18 cellular contexts compared by ENCODE assay signal in genomic region chr9:128201441-128202369, GRCh38. TPM values are rescaled to one million over a fixed set of nuclear protein-coding genes. Genes with fewer than 3 reads are reported as not detected.
A peak's percentile ranks its signal among the peaks of the same experiment; 100 is the strongest.
DNase-seq lines count a peak whose midpoint lies in the region; ATAC-seq, FAIRE-seq and TF ChIP-seq lines count a peak whose summit lies in the region.
"Had no signal": no experiment of that assay in that cellular context is flagged by ENCODE, and none has a peak within 500 bp of the region (broad histone marks: within the 10 kb centered on the region; RNA-seq: fewer than 3 reads in every experiment).

No MANE protein-coding gene starts in this region.

- H3K27ac Mint-ChIP-seq in T-helper 17 cell: no peak overlapping the region
- H3K27ac Mint-ChIP-seq: activated CD4-positive, alpha-beta memory T cell treated with anti-CD3 and anti-CD28 coated beads, Interleukin-2, amount 10 ng/mL, durations not matched to agents 7 days and 5 days had no signal

- TF ChIP-seq POLR2A in endothelial cell of umbilical vein (IDR thresholded peaks at IDR 0.05; ENCODE audit: low read depth, low read length): no peak

- 85% methylated on average over 13 of the region's 13 CpGs for WGBS in right cardiac atrium

- H3K27me3 ChIP-seq in right cardiac atrium (ENCODE audit: control insufficient read depth, insufficient read depth) (no peaks in the 10 kb centered on the region), endothelial cell of umbilical vein (ENCODE audit: control insufficient read depth in 2 of 2, insufficient read depth in 2 of 2, low read length in 2 of 2) (peaks cover 9 to 10% of the 10 kb centered on the region in 2 experiments), Karpas-422 (ENCODE audit: low read length) (no peaks in the 10 kb centered on the region)
- H3K27me3 ChIP-seq: ovary had no signal

- no peaks in the 10 kb centered on the region for H3K9me1 ChIP-seq in endothelial cell of umbilical vein (replicated peaks; ENCODE audit: control insufficient read depth, extremely low read depth, insufficient read depth, low read length)

- POLR2A ChIA-PET in endothelial cell of umbilical vein (lab: Charles Lee): no interaction called here

- H3K4me3 Mint-ChIP-seq in T-helper 17 cell: peak overlapping the region; percentile 7
- H3K4me3 Mint-ChIP-seq: activated CD4-positive, alpha-beta memory T cell treated with anti-CD3 and anti-CD28 coated beads, Interleukin-2, amount 10 ng/mL, durations not matched to agents 7 days and 5 days had no signal

- peak in 2 of 3 donors; percentile 19 to 37 for DNase-seq in right cardiac atrium
- DNase-seq in Right ventricle myocardium superior: no peak
- no peak for DNase-seq in T-helper 17 cell
- no peak for DNase-seq in endothelial cell of umbilical vein (ENCODE audit: low read depth, low spot score)
- DNase-seq in smooth muscle cell of the brain vasculature (ENCODE audit: low read depth, low spot score): peak; percentile 72
- no peak for DNase-seq in GM19239 (ENCODE audit: insufficient read length, low spot score)
- DNase-seq in Karpas-422: no peak
- DNase-seq: activated CD4-positive, alpha-beta memory T cell treated with anti-CD3 and anti-CD28 coated beads, Interleukin-2, amount 10 ng/mL, durations not matched to agents 7 days and 5 days; central memory CD4-positive, alpha-beta T cell; islet precursor cell; NCI-H226; ovary; stimulated activated CD4-positive, alpha-beta T cell treated with anti-CD3 and anti-CD28 coated beads, Interleukin-12 subunit alpha, Interleukin-12 subunit beta, amount 100 ng/mL, for 4 hours; substantia nigra had no signal

- BruUV-seq in endothelial cell of umbilical vein (replicated peaks; lab: Mats Ljungman, UMichigan): no TSS peak

- no peaks in the 10 kb centered on the region for H3K79me2 ChIP-seq in endothelial cell of umbilical vein (ENCODE audit: control insufficient read depth, insufficient read depth, low read length)
- no peaks in the 10 kb centered on the region for H3K79me2 ChIP-seq in Karpas-422 (ENCODE audit: low read length)

- peaks cover 14% of the 10 kb centered on the region for H3K27me3 Mint-ChIP-seq in T-helper 17 cell

- no peaks in the 10 kb centered on the region for H4K20me1 ChIP-seq in endothelial cell of umbilical vein (replicated peaks; ENCODE audit: control insufficient read depth, extremely low read depth, insufficient read depth, low read length)
- no peaks in the 10 kb centered on the region for H4K20me1 ChIP-seq in Karpas-422 (ENCODE audit: insufficient read depth, low read depth, low read length)

- no peaks in the 10 kb centered on the region for H3K9me2 ChIP-seq in Karpas-422 (replicated peaks; ENCODE audit: insufficient read depth, low read length)

- no peak overlapping the region for H3K4me3 ChIP-seq in right cardiac atrium (ENCODE audit: low read length)
- H3K4me3 ChIP-seq in endothelial cell of umbilical vein (replicated peaks in 1 of 3; ENCODE audit: insufficient read depth in 1 of 3, low read depth in 1 of 3, low read length in 3 of 3): no peak overlapping the region
- H3K4me3 ChIP-seq in Karpas-422 (ENCODE audit: low read length): no peak overlapping the region
- H3K4me3 ChIP-seq: ovary had no signal

- dilution Hi-C loops in endothelial cell of umbilical vein (cut with MboI; ENCODE audit: extremely low pct_ligation_motif_present, low sequenced_read_pairs): no loop called here

- no peaks in the 10 kb centered on the region for H3K9me3 ChIP-seq in right cardiac atrium (ENCODE audit: control insufficient read depth, low read length)
- H3K9me3 ChIP-seq in T-helper 17 cell (ENCODE audit: control insufficient read depth, low read length, poor library complexity, severe bottlenecking): no peaks in the 10 kb centered on the region
- no peaks in the 10 kb centered on the region for H3K9me3 ChIP-seq in endothelial cell of umbilical vein (replicated peaks; ENCODE audit: control insufficient read depth, insufficient read depth, low read length)
- H3K9me3 ChIP-seq in Karpas-422 (ENCODE audit: low read length): no peaks in the 10 kb centered on the region
- H3K9me3 ChIP-seq: ovary had no signal

- intact Hi-C loops in right cardiac atrium (cut with DNase I) (no loop called here), Right ventricle myocardium superior (cut with DNase I) (no loop called here), endothelial cell of umbilical vein (cut with micrococcal nuclease) (loop anchor here (2.0 kb wide), 1 partner anchor 49 kb away; no protein-coding TSS in a partner anchor)

- H3K4me2 ChIP-seq in endothelial cell of umbilical vein (ENCODE audit: insufficient read depth, low read length) (no peak overlapping the region), Karpas-422 (ENCODE audit: low read depth, low read length, poor library complexity, severe bottlenecking) (no peak overlapping the region)

- H3K36me3 ChIP-seq in endothelial cell of umbilical vein (ENCODE audit: control insufficient read depth in 2 of 2, extremely low read depth in 1 of 2, insufficient read depth in 2 of 2, low read length in 2 of 2) (no peaks in the 10 kb centered on the region), Karpas-422 (ENCODE audit: insufficient read depth, low read length) (no peaks in the 10 kb centered on the region)
- H3K36me3 ChIP-seq: ovary had no signal

- no peak for ATAC-seq in right cardiac atrium
- no peak for ATAC-seq in Right ventricle myocardium superior (ENCODE audit: poor library complexity)
- ATAC-seq in T-helper 17 cell: no peak
- no peak for ATAC-seq in HG03439 (IDR thresholded peaks at IDR 0.05; ENCODE audit: unreplicated experiment)
- ATAC-seq: SK-N-SH treated with all-trans-retinoic acid at 6 μM for 48 hours had no signal

- H3K36me3 Mint-ChIP-seq in T-helper 17 cell (ENCODE audit: low read depth): no peaks in the 10 kb centered on the region

- TF ChIP-seq CTCF in endothelial cell of umbilical vein (IDR thresholded peaks at IDR 0.05; ENCODE audit: extremely low read depth in 1 of 2, insufficient read depth in 1 of 2, low read depth in 1 of 2, low read length in 2 of 2): no peak

- H2AFZ ChIP-seq in endothelial cell of umbilical vein (ENCODE audit: low read depth, low read length): peak overlapping the region; percentile 55
- no peak overlapping the region for H2AFZ ChIP-seq in Karpas-422 (ENCODE audit: low read length)

- H3K4me1 Mint-ChIP-seq in T-helper 17 cell: peaks cover 9% of the 10 kb centered on the region

- CTCF ChIA-PET in endothelial cell of umbilical vein (lab: Charles Lee): interaction anchor here (0.7 to 1.3 kb wide), 3 partner anchors 9 to 18 kb away, joined by 3 to 6 read pairs (median 3); partner anchors contain the start of gene CIZ1

- FAIRE-seq in endothelial cell of umbilical vein (lab: Jason Lieb, UNC): no peak
- no peak for FAIRE-seq in GM19239 (lab: Jason Lieb, UNC)

- H3K27ac ChIP-seq in right cardiac atrium (ENCODE audit: low read length) (no peak overlapping the region), endothelial cell of umbilical vein (ENCODE audit: insufficient read depth, low read depth, low read length) (no peak overlapping the region), Karpas-422 (ENCODE audit: low read length) (no peak overlapping the region)
- H3K27ac ChIP-seq: ovary had no signal

- H3K9ac ChIP-seq in endothelial cell of umbilical vein (replicated peaks; ENCODE audit: extremely low read depth, insufficient read depth, low read length) (no peak overlapping the region), Karpas-422 (ENCODE audit: low read length) (no peak overlapping the region)

- H3K4me1 ChIP-seq in right cardiac atrium (ENCODE audit: control insufficient read depth, insufficient read depth, low read length) (no peaks in the 10 kb centered on the region), endothelial cell of umbilical vein (ENCODE audit: control insufficient read depth, extremely low read depth, insufficient read depth, low read length) (peaks cover 10% of the 10 kb centered on the region), Karpas-422 (ENCODE audit: low read length) (peaks cover 9% of the 10 kb centered on the region)

RNA-seq across cellular contexts. Expression of gene DNM1, which starts 1.5 kb away (rescaled TPM):
- total RNA-seq in right cardiac atrium: 1 to 10 TPM; 4.4 to 7.4 (median 5.8) TPM
- polyA plus RNA-seq in right cardiac atrium: 6.0 TPM
- total RNA-seq in Right ventricle myocardium superior: 7.0 TPM
- 1 to 10 TPM; 1.3 to 2.2 TPM for total RNA-seq in T-helper 17 cell
- total RNA-seq in endothelial cell of umbilical vein: 2.9 and 7.9 TPM in 2 replicates
- polyA plus RNA-seq in endothelial cell of umbilical vein: 0.59 TPM in 2 replicates
- polyA plus RNA-seq in endothelial cell of umbilical vein (2011; cell fraction: cytosol; rRNA removed): 0.21 and 0.28 TPM in 2 replicates
- 2.7 and 3.9 TPM in 2 replicates for polyA plus RNA-seq in endothelial cell of umbilical vein (2011; cell fraction: nucleus; rRNA removed)
- 0.75 and 1.3 TPM in 2 replicates for polyA plus RNA-seq in endothelial cell of umbilical vein (2012)
- 1.3 and 1.8 TPM in 2 replicates for polyA minus RNA-seq in endothelial cell of umbilical vein
- polyA minus RNA-seq in endothelial cell of umbilical vein (2011; cell fraction: cytosol; rRNA and poly(A)+ RNA removed): 1.6 TPM
- polyA minus RNA-seq in endothelial cell of umbilical vein (2011; cell fraction: nucleus; rRNA and poly(A)+ RNA removed): 2.1 and 2.2 TPM in 2 replicates
- total RNA-seq in Karpas-422 (2014; rRNA removed; shearing (Covaris generic); ENCODE audit: low replicate concordance): 0.65 and 5.0 TPM in 2 replicates

RNA-seq across cellular contexts. Expression of gene CIZ1, which starts 10.3 kb away (rescaled TPM):
- 10 to 100 TPM; 75.9 to 81.5 (median 81.0) TPM for total RNA-seq in right cardiac atrium
- polyA plus RNA-seq in right cardiac atrium: 39.0 TPM
- total RNA-seq in Right ventricle myocardium superior: 75.3 TPM
- 100 to 1,000 TPM; 128 to 134 TPM for total RNA-seq in T-helper 17 cell
- 143 and 150 TPM in 2 replicates for total RNA-seq in endothelial cell of umbilical vein
- polyA plus RNA-seq in endothelial cell of umbilical vein: 88.3 and 97.2 TPM in 2 replicates
- polyA plus RNA-seq in endothelial cell of umbilical vein (2011; cell fraction: cytosol; rRNA removed): 61.2 and 64.5 TPM in 2 replicates
- polyA plus RNA-seq in endothelial cell of umbilical vein (2011; cell fraction: nucleus; rRNA removed): 129 and 141 TPM in 2 replicates
- 106 and 126 TPM in 2 replicates for polyA plus RNA-seq in endothelial cell of umbilical vein (2012)
- 72.8 and 92.2 TPM in 2 replicates for polyA minus RNA-seq in endothelial cell of umbilical vein
- polyA minus RNA-seq in endothelial cell of umbilical vein (2011; cell fraction: cytosol; rRNA and poly(A)+ RNA removed): 89.1 TPM
- polyA minus RNA-seq in endothelial cell of umbilical vein (2011; cell fraction: nucleus; rRNA and poly(A)+ RNA removed): 32.6 and 40.5 TPM in 2 replicates
- total RNA-seq in Karpas-422 (2014; rRNA removed; shearing (Covaris generic); ENCODE audit: low replicate concordance): 62.7 and 84.0 TPM in 2 replicates

RNA-seq across cellular contexts. Expression of gene BBLN, which starts 41.6 kb away (rescaled TPM):
- 10 to 100 TPM; 41.6 to 58.0 (median 49.1) TPM for total RNA-seq in right cardiac atrium
- 138 TPM for polyA plus RNA-seq in right cardiac atrium
- total RNA-seq in Right ventricle myocardium superior: 31.3 TPM
- total RNA-seq in T-helper 17 cell: 10 to 100 TPM; 71.0 to 87.9 TPM
- total RNA-seq in endothelial cell of umbilical vein: 51.0 and 53.2 TPM in 2 replicates
- 124 and 206 TPM in 2 replicates for polyA plus RNA-seq in endothelial cell of umbilical vein
- polyA plus RNA-seq in endothelial cell of umbilical vein (2011; cell fraction: cytosol; rRNA removed): 56.1 and 94.1 TPM in 2 replicates
- 17.1 and 22.5 TPM in 2 replicates for polyA plus RNA-seq in endothelial cell of umbilical vein (2011; cell fraction: nucleus; rRNA removed)
- polyA plus RNA-seq in endothelial cell of umbilical vein (2012): 54.3 and 72.4 TPM in 2 replicates
- polyA minus RNA-seq in endothelial cell of umbilical vein: 15.7 and 17.6 TPM in 2 replicates
- polyA minus RNA-seq in endothelial cell of umbilical vein (2011; cell fraction: cytosol; rRNA and poly(A)+ RNA removed): 97.0 TPM
- polyA minus RNA-seq in endothelial cell of umbilical vein (2011; cell fraction: nucleus; rRNA and poly(A)+ RNA removed): 5.4 and 7.8 TPM in 2 replicates
- total RNA-seq in Karpas-422 (2014; rRNA removed; shearing (Covaris generic); ENCODE audit: low replicate concordance): 154 and 209 TPM in 2 replicates

RNA-seq across cellular contexts. Expression of gene LCN2, which starts 52.5 kb away (rescaled TPM):
- total RNA-seq in right cardiac atrium: not detected
- 0.16 TPM for polyA plus RNA-seq in right cardiac atrium
- not detected for total RNA-seq in Right ventricle myocardium superior
- 1 to 10 TPM in 1 of 2 donors, not detected in 1; 9.3 TPM for total RNA-seq in T-helper 17 cell
- not detected in 2 replicates for total RNA-seq in endothelial cell of umbilical vein
- polyA plus RNA-seq in endothelial cell of umbilical vein: not detected in 2 replicates
- not detected in 2 replicates for polyA plus RNA-seq in endothelial cell of umbilical vein (2011; cell fraction: cytosol; rRNA removed)
- not detected in 2 replicates for polyA plus RNA-seq in endothelial cell of umbilical vein (2011; cell fraction: nucleus; rRNA removed)
- not detected in 2 replicates for polyA plus RNA-seq in endothelial cell of umbilical vein (2012)
- polyA minus RNA-seq in endothelial cell of umbilical vein: not detected in 2 replicates
- 1.2 TPM for polyA minus RNA-seq in endothelial cell of umbilical vein (2011; cell fraction: cytosol; rRNA and poly(A)+ RNA removed)
- polyA minus RNA-seq in endothelial cell of umbilical vein (2011; cell fraction: nucleus; rRNA and poly(A)+ RNA removed): not detected in 2 replicates
- not detected in 2 replicates for total RNA-seq in Karpas-422 (2014; rRNA removed; shearing (Covaris generic); ENCODE audit: low replicate concordance)
- total RNA-seq: activated CD4-positive, alpha-beta memory T cell treated with anti-CD3 and anti-CD28 coated beads, Interleukin-2, amount 10 ng/mL, durations not matched to agents 7 days and 5 days; glomerular endothelial cell; OCI-LY7 had no signal

Comparison
In these comparisons a context has a peak if more than half of its experiments do, and no peak if none do; other contexts are left out.
1. DNase-seq: peak in right cardiac atrium (2 of 3) and smooth muscle cell of the brain vasculature (single experiment); none in Right ventricle myocardium superior (single experiment), T-helper 17 cell (0 of 3), endothelial cell of umbilical vein (single experiment), GM19239 (single experiment) and Karpas-422 (single experiment).